In the genomic region with DNA sequence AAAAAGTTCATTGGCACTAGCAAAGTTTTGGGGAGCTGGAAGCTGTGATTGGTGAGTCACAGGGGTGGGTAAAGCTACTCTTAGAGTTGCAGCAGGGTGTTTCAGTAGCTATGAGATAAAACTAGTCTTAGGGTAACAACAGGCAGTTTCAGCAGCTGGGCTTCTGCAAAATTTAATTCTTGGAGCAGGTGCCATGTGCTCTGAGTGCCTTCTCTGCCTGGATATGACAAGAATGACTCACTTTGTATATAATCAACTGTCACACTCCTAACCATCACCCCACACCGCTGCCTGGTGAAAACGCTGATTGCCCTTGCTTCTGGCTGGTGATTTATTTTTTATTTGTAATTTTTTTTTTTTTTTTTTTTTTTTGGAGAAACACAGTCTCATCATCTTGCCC, we compare ENCODE assay signal across 16 cellular contexts. TPM values are rescaled to one million over a fixed set of nuclear protein-coding genes. Genes with fewer than 3 reads are reported as not detected.
"Had no signal": no experiment of that assay in that cellular context is flagged by ENCODE, and none has a peak within 500 bp of the region (broad histone marks: within the 10 kb centered on the region; RNA-seq: fewer than 3 reads in every experiment).

No MANE protein-coding gene starts in this region.

- H3K9me3 ChIP-seq: neutrophil had no signal

- H3K27me3 ChIP-seq: hepatocyte, neutrophil had no signal

- H3K4me3 ChIP-seq: hepatocyte, smooth muscle cell had no signal

- DNase-seq: foreskin melanocyte; mesendoderm; naive thymus-derived CD8-positive, alpha-beta T cell; stimulated activated CD4-positive, alpha-beta T cell treated with anti-CD3 and anti-CD28 coated beads, Interleukin-2, amount 100 ng/mL, for 48 hours; stimulated activated naive CD4-positive, alpha-beta T cell treated with Interleukin-2 at 50 U/mL for 16 hours; trophoblast cell had no signal

- H3K4me2 ChIP-seq: hepatocyte, smooth muscle cell had no signal

- FAIRE-seq: colon, endothelial cell of umbilical vein had no signal

- ATAC-seq: naive thymus-derived CD8-positive, alpha-beta T cell had no signal

- H3K79me2 ChIP-seq: hepatocyte had no signal

- H3K27ac ChIP-seq: hepatocyte, neutrophil had no signal

- H3K36me3 ChIP-seq: neutrophil had no signal

- H2AFZ ChIP-seq: hepatocyte had no signal

RNA-seq across cellular contexts. Expression of a gene that starts 55.8 kb away (rescaled TPM):
- total RNA-seq: endothelial cell of umbilical vein; kidney epithelial cell; lung microvascular endothelial cell; naive thymus-derived CD8-positive, alpha-beta T cell; pulmonary artery endothelial cell; smooth muscle cell; urinary bladder had no signal
- polyA plus RNA-seq: endothelial cell of umbilical vein; naive thymus-derived CD8-positive, alpha-beta T cell; neural cell; smooth muscle cell had no signal
